Comparison of ENCODE assay signal across 7 cellular contexts in genomic region chrX:91389026-91389425, GRCh38. TPM values are rescaled to one million over a fixed set of nuclear protein-coding genes. Genes with fewer than 3 reads are reported as not detected.
"Had no signal": no experiment of that assay in that cellular context is flagged by ENCODE, and none has a peak within 500 bp of the region (broad histone marks: within the 10 kb centered on the region; RNA-seq: fewer than 3 reads in every experiment).

No MANE protein-coding gene starts in this region.

- H3K4me2 ChIP-seq: KMS-11 had no signal

- DNase-seq: IMR-90, KBM-7 had no signal

- H3K9ac ChIP-seq: KMS-11 had no signal

- H3K27ac ChIP-seq: HL-60, KMS-11 had no signal

- H3K4me3 ChIP-seq: K562 had no signal

- ATAC-seq: HepG2, K562 had no signal

RNA-seq across cellular contexts. Expression of gene PABPC5, which starts 45.6 kb away (rescaled TPM):
- polyA plus RNA-seq: HepG2, IgD-negative memory B cell, K562 had no signal
